26 cellular contexts compared by ENCODE assay signal in the genomic region with DNA sequence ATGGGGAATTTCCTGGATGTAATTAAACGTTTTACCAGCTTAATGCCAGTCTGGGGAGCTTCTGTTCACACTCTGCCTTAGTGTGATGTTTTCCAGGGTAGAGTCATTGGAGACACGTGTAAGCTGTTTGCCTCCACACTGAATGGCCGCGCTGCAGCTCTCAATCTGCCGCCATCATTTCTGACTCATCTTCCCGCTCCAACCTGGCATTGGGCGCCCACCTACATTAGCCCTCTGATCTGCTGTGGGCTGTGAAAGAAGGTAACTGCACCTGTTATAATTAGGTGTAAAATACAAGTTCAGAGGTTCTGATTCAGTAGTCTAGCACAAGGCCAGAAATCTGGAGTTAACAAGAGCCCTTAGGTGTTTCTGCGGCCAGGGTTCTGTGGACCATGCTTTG.
"Had no signal": no experiment of that assay in that cellular context is flagged by ENCODE, and none has a peak within 500 bp of the region (broad histone marks: within the 10 kb centered on the region; RNA-seq: fewer than 3 reads in every experiment).

No MANE protein-coding gene starts in this region.

- H3K36me3 Mint-ChIP-seq: activated naive CD8-positive, alpha-beta T cell treated with anti-CD3 and anti-CD28 coated beads for 36 hours had no signal

- H3K9me3 Mint-ChIP-seq: activated CD8-positive, alpha-beta T cell treated with anti-CD3 and anti-CD28 coated beads for 36 hours; activated naive CD4-positive, alpha-beta T cell treated with anti-CD3 and anti-CD28 coated beads for 36 hours; activated naive CD8-positive, alpha-beta T cell treated with anti-CD3 and anti-CD28 coated beads for 36 hours; activated T-cell treated with anti-CD3 and anti-CD28 coated beads, Interleukin-2, amount 50 U/mL, for 72 hours; T-helper 1 cell treated with Interleukin-12 subunit alpha and Interleukin-12 subunit beta and Interleukin-4 antibody, amounts not matched to agents 30 μg/mL and 1 μg/mL, for 36 hours had no signal

- H3K36me3 ChIP-seq: adrenal gland, MG63, SJSA1 had no signal

- H3K9ac ChIP-seq: KMS-11 had no signal

- H3K27ac ChIP-seq: adrenal gland, KMS-11, SJSA1 had no signal

- H3K4me1 ChIP-seq: adrenal gland had no signal

- H3K4me3 ChIP-seq: adrenal gland, MG63, SJSA1 had no signal

- H3K27me3 ChIP-seq: adrenal gland, MG63, SJSA1 had no signal

- H3K4me3 Mint-ChIP-seq: activated CD8-positive, alpha-beta T cell treated with anti-CD3 and anti-CD28 coated beads for 36 hours; activated naive CD4-positive, alpha-beta T cell treated with anti-CD3 and anti-CD28 coated beads for 36 hours; activated naive CD8-positive, alpha-beta T cell treated with anti-CD3 and anti-CD28 coated beads for 36 hours; activated T-cell treated with anti-CD3 and anti-CD28 coated beads, Interleukin-2, amount 50 U/mL, for 72 hours; T-helper 1 cell treated with Interleukin-12 subunit alpha and Interleukin-12 subunit beta and Interleukin-4 antibody, amounts not matched to agents 30 μg/mL and 1 μg/mL, for 36 hours had no signal

- ATAC-seq: activated CD4-positive, CD25-positive, alpha-beta regulatory T cell treated with anti-CD3 and anti-CD28 coated beads, Interleukin-2, amount 50 U/mL, for 24 hours; activated CD8-positive, alpha-beta T cell treated with anti-CD3 and anti-CD28 coated beads for 36 hours; activated T-cell treated with anti-CD3 and anti-CD28 coated beads, Interleukin-2, amount 50 U/mL, for 72 hours; Panc1 had no signal

- H3K9me3 ChIP-seq: adrenal gland, MG63, SJSA1 had no signal

- DNase-seq: activated CD4-positive, alpha-beta T cell treated with anti-CD3 and anti-CD28 coated beads for 4 hours; activated CD8-positive, alpha-beta memory T cell treated with anti-CD3 and anti-CD28 coated beads, Interleukin-2, amount 50 U/mL, for 4 hours; activated CD8-positive, alpha-beta T cell treated with anti-CD3 and anti-CD28 coated beads for 36 hours; activated gamma-delta T cell; activated naive CD4-positive, alpha-beta T cell treated with anti-CD3 and anti-CD28 coated beads for 36 hours; activated naive CD8-positive, alpha-beta T cell treated with anti-CD3 and anti-CD28 coated beads for 36 hours; activated T-cell treated with anti-CD3 and anti-CD28 coated beads, Interleukin-2, amount 50 U/mL, for 72 hours; adrenal gland; anterior cingulate cortex; MG63; MV-4-11; NCI-H1092 treated with DMSO at 0.1 percent for 48 hours; NCI-H1436; NCI-H1694 treated with DMSO at 0.1 percent for 48 hours; NCI-H2029 treated with DMSO at 0.1 percent for 48 hours; NCI-H345; NCI-H510A; NCI-H69; NK-92 treated with Interleukin-12 subunit alpha and Interleukin-12 subunit beta, amount 100 ng/mL, for 24 hours; RPMI8226; SHP77 had no signal

- H3K4me1 Mint-ChIP-seq: activated naive CD8-positive, alpha-beta T cell treated with anti-CD3 and anti-CD28 coated beads for 36 hours had no signal

- H3K27ac Mint-ChIP-seq: activated CD8-positive, alpha-beta T cell treated with anti-CD3 and anti-CD28 coated beads for 36 hours; activated naive CD4-positive, alpha-beta T cell treated with anti-CD3 and anti-CD28 coated beads for 36 hours; activated naive CD8-positive, alpha-beta T cell treated with anti-CD3 and anti-CD28 coated beads for 36 hours; activated T-cell treated with anti-CD3 and anti-CD28 coated beads, Interleukin-2, amount 50 U/mL, for 72 hours; T-helper 1 cell treated with Interleukin-12 subunit alpha and Interleukin-12 subunit beta and Interleukin-4 antibody, amounts not matched to agents 30 μg/mL and 1 μg/mL, for 36 hours had no signal
